ENCODE assay signal across 1 cellular context in genomic region chr19:56139847-56140582, GRCh38.
TF ChIP-seq lines count a peak whose summit lies in the region.

No MANE protein-coding gene starts in this region.

TF ChIP-seq in IMR-90, 13 proteins besides CTCF, POLR2A, EP300 and RAD21:
- TF ChIP-seq BHLHE40 (IDR thresholded peaks at IDR 0.05; ENCODE audit: low read depth, low read length) (no peak), FOS (IDR thresholded peaks at IDR 0.05; ENCODE audit: low read depth, low read length) (no peak), MXI1 (IDR thresholded peaks at IDR 0.05; ENCODE audit: borderline replicate concordance, low read depth, low read length) (no peak), CHD1 (IDR thresholded peaks at IDR 0.05; ENCODE audit: low read depth, low read length) (no peak)
